Comparison of ENCODE assay signal across 10 cellular contexts in the genomic region with DNA sequence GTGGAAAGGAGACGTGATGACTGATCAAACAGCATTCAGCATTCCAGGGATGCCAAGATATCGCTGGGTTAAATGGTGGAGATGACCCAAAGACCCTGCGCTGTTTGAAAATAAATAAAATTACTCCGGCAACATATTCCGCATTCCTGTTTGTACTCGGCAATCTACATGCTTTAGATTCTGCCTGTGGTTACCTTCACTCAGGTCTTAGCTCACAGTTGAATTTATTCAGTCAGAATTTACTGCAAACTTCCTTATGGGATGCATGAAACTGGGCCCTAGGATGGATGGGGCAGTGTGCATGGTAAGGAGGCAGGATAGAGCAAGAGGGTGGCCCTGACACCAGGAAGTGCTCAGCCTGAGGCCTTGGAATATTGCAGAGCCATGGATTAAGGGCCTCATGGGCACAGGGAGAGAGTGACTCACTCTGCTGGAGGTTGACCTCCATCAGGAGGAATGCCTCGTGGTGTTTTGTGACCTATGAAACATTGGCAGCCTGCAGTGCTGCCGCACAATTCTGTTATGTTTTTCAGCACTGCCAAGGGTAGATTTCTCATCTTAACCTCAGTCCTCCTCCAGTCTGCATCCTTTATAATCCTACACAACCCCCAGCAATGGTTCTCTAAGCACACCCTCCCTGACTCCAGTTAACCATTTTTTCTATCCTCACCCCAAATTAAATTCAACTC.
DNase-seq lines count a peak whose midpoint lies in the region; ATAC-seq, FAIRE-seq and TF ChIP-seq lines count a peak whose summit lies in the region.
"Had no signal": no experiment of that assay in that cellular context is flagged by ENCODE, and none has a peak within 500 bp of the region (broad histone marks: within the 10 kb centered on the region; RNA-seq: fewer than 3 reads in every experiment).

No MANE protein-coding gene starts in this region.

- H3K4me3 Mint-ChIP-seq in brain, result no peak overlapping the region

- peak; percentile 93 for DNase-seq in HCEC 1CT
- peak; percentile 97 for DNase-seq in kidney glomerular epithelial cell (lab: John Stamatoyannopoulos, UW)
- DNase-seq in smooth muscle cell of the brain vasculature (ENCODE audit: low read depth, low spot score), result peak; percentile 77
- no peak for DNase-seq in frontal cortex (ENCODE audit: low spot score in 2 of 2)
- DNase-seq in NCI-H446 treated with DMSO at 0.1 percent for 48 hours (lab: John Stamatoyannopoulos, UW), result no peak
- DNase-seq: activated CD4-positive, alpha-beta T cell treated with anti-CD3 and anti-CD28 coated beads, Interleukin-2, amount 50 U/mL, for 1 hour; MV-4-11 had no signal

- FAIRE-seq in frontal cortex (lab: Jason Lieb, UNC), result no peak

- peaks cover 0 to 12% (median 3%) of the 10 kb centered on the region in 5 experiments for H3K9me3 Mint-ChIP-seq in brain

- H3K27me3 Mint-ChIP-seq in brain, result peaks cover 4% of the 10 kb centered on the region

- no peaks in the 10 kb centered on the region for H3K36me3 Mint-ChIP-seq in brain

- peak overlapping the region in 3 of 5 experiments; percentile 14 to 84 (median 51) for H3K27ac Mint-ChIP-seq in brain

- H3K4me1 Mint-ChIP-seq in brain, result peaks cover 16% of the 10 kb centered on the region

- no peak for ATAC-seq in HG02938 (IDR thresholded peaks at IDR 0.05; ENCODE audit: unreplicated experiment)
- ATAC-seq in GM21529 (IDR thresholded peaks at IDR 0.05; ENCODE audit: unreplicated experiment), result no peak

- TF ChIP-seq CTCF in brain (conservative IDR thresholded peaks at IDR 0.05), result no peak

Comparison
In these comparisons a context has a peak if more than half of its experiments do, and no peak if none do; other contexts are left out.
1. DNase-seq: peak in HCEC 1CT (single experiment), kidney glomerular epithelial cell (single experiment) and smooth muscle cell of the brain vasculature (single experiment); none in frontal cortex (0 of 2) and NCI-H446 treated with DMSO at 0.1 percent for 48 hours (single experiment).